13 cellular contexts compared by ENCODE assay signal in genomic region chr2:168176402-168176801, GRCh38.
DNase-seq lines count a peak whose midpoint lies in the region; ATAC-seq lines count a peak whose summit lies in the region.
"Had no signal": no experiment of that assay in that cellular context is flagged by ENCODE, and none has a peak within 500 bp of the region (broad histone marks: within the 10 kb centered on the region; RNA-seq: fewer than 3 reads in every experiment).

No MANE protein-coding gene starts in this region.

- H3K4me3 ChIP-seq in Jurkat, Clone E6-1 (ENCODE audit: low read length): no peak overlapping the region

- no peaks in the 10 kb centered on the region for H3K27me3 Mint-ChIP-seq in activated naive CD8-positive, alpha-beta T cell treated with anti-CD3 and anti-CD28 coated beads, Interleukin-2, amount 10 ng/mL, durations not matched to agents 7 days and 5 days
- no peaks in the 10 kb centered on the region for H3K27me3 Mint-ChIP-seq in activated naive CD8-positive, alpha-beta T cell treated with anti-CD3 and anti-CD28 coated beads, Interleukin-2, amount 50 U/mL, for 24 hours
- no peaks in the 10 kb centered on the region for H3K27me3 Mint-ChIP-seq in activated T-helper 17 cell treated with anti-CD3 and anti-CD28 coated beads, Interleukin-2, amount 50 U/mL, for 72 hours
- no peaks in the 10 kb centered on the region for H3K27me3 Mint-ChIP-seq in stimulated activated naive B cell treated with anti-CD40 and anti-IgM and Interleukin-4, amounts not matched to agents 10 μg/mL and 1 μg/mL and 100 μg/mL, for 72 hours

- no peaks in the 10 kb centered on the region for H3K9me3 Mint-ChIP-seq in activated naive CD8-positive, alpha-beta T cell treated with anti-CD3 and anti-CD28 coated beads, Interleukin-2, amount 10 ng/mL, durations not matched to agents 7 days and 5 days
- H3K9me3 Mint-ChIP-seq in activated naive CD8-positive, alpha-beta T cell treated with anti-CD3 and anti-CD28 coated beads, Interleukin-2, amount 50 U/mL, for 24 hours: no peaks in the 10 kb centered on the region
- no peaks in the 10 kb centered on the region for H3K9me3 Mint-ChIP-seq in activated T-helper 17 cell treated with anti-CD3 and anti-CD28 coated beads, Interleukin-2, amount 50 U/mL, for 72 hours
- H3K9me3 Mint-ChIP-seq in stimulated activated naive B cell treated with anti-CD40 and anti-IgM and Interleukin-4, amounts not matched to agents 10 μg/mL and 1 μg/mL and 100 μg/mL, for 72 hours: no peaks in the 10 kb centered on the region
- H3K9me3 Mint-ChIP-seq: HFFc6 had no signal

- intact Hi-C loops in sciatic nerve (cut with DNase I): no loop called here

- no peak overlapping the region for H3K27ac Mint-ChIP-seq in activated naive CD8-positive, alpha-beta T cell treated with anti-CD3 and anti-CD28 coated beads, Interleukin-2, amount 10 ng/mL, durations not matched to agents 7 days and 5 days
- H3K27ac Mint-ChIP-seq in activated naive CD8-positive, alpha-beta T cell treated with anti-CD3 and anti-CD28 coated beads, Interleukin-2, amount 50 U/mL, for 24 hours: no peak overlapping the region
- H3K27ac Mint-ChIP-seq in activated T-helper 17 cell treated with anti-CD3 and anti-CD28 coated beads, Interleukin-2, amount 50 U/mL, for 72 hours: peak overlapping the region; percentile 81
- H3K27ac Mint-ChIP-seq in stimulated activated naive B cell treated with anti-CD40 and anti-IgM and Interleukin-4, amounts not matched to agents 10 μg/mL and 1 μg/mL and 100 μg/mL, for 72 hours: peak overlapping the region; percentile 26
- H3K27ac Mint-ChIP-seq: HFFc6 had no signal

- H3K4me3 Mint-ChIP-seq in activated naive CD8-positive, alpha-beta T cell treated with anti-CD3 and anti-CD28 coated beads, Interleukin-2, amount 10 ng/mL, durations not matched to agents 7 days and 5 days: peak overlapping the region; percentile 2
- no peak overlapping the region for H3K4me3 Mint-ChIP-seq in activated naive CD8-positive, alpha-beta T cell treated with anti-CD3 and anti-CD28 coated beads, Interleukin-2, amount 50 U/mL, for 24 hours
- H3K4me3 Mint-ChIP-seq in activated T-helper 17 cell treated with anti-CD3 and anti-CD28 coated beads, Interleukin-2, amount 50 U/mL, for 72 hours: peak overlapping the region; percentile 63
- H3K4me3 Mint-ChIP-seq in stimulated activated naive B cell treated with anti-CD40 and anti-IgM and Interleukin-4, amounts not matched to agents 10 μg/mL and 1 μg/mL and 100 μg/mL, for 72 hours: peak overlapping the region in 1 of 2 donors; percentile 43
- H3K4me3 Mint-ChIP-seq: HFFc6 had no signal

- H3K36me3 Mint-ChIP-seq in activated naive CD8-positive, alpha-beta T cell treated with anti-CD3 and anti-CD28 coated beads, Interleukin-2, amount 10 ng/mL, durations not matched to agents 7 days and 5 days: peaks cover 29% of the 10 kb centered on the region
- H3K36me3 Mint-ChIP-seq in activated naive CD8-positive, alpha-beta T cell treated with anti-CD3 and anti-CD28 coated beads, Interleukin-2, amount 50 U/mL, for 24 hours (ENCODE audit: low read depth): peaks cover 13% of the 10 kb centered on the region
- peaks cover 34% of the 10 kb centered on the region for H3K36me3 Mint-ChIP-seq in activated T-helper 17 cell treated with anti-CD3 and anti-CD28 coated beads, Interleukin-2, amount 50 U/mL, for 72 hours (ENCODE audit: low read depth)
- peaks cover 5 to 14% of the 10 kb centered on the region in 2 donors for H3K36me3 Mint-ChIP-seq in stimulated activated naive B cell treated with anti-CD40 and anti-IgM and Interleukin-4, amounts not matched to agents 10 μg/mL and 1 μg/mL and 100 μg/mL, for 72 hours

- H3K4me1 Mint-ChIP-seq in activated naive CD8-positive, alpha-beta T cell treated with anti-CD3 and anti-CD28 coated beads, Interleukin-2, amount 10 ng/mL, durations not matched to agents 7 days and 5 days: peaks cover 26% of the 10 kb centered on the region
- H3K4me1 Mint-ChIP-seq in activated naive CD8-positive, alpha-beta T cell treated with anti-CD3 and anti-CD28 coated beads, Interleukin-2, amount 50 U/mL, for 24 hours: peaks cover 34% of the 10 kb centered on the region
- H3K4me1 Mint-ChIP-seq in activated T-helper 17 cell treated with anti-CD3 and anti-CD28 coated beads, Interleukin-2, amount 50 U/mL, for 72 hours: peaks cover 31% of the 10 kb centered on the region
- peaks cover 16 to 35% of the 10 kb centered on the region in 2 donors for H3K4me1 Mint-ChIP-seq in stimulated activated naive B cell treated with anti-CD40 and anti-IgM and Interleukin-4, amounts not matched to agents 10 μg/mL and 1 μg/mL and 100 μg/mL, for 72 hours

- no peak for ATAC-seq in activated naive CD8-positive, alpha-beta T cell treated with anti-CD3 and anti-CD28 coated beads, Interleukin-2, amount 10 ng/mL, durations not matched to agents 7 days and 5 days (ENCODE audit: low read depth)
- ATAC-seq in activated naive CD8-positive, alpha-beta T cell treated with anti-CD3 and anti-CD28 coated beads, Interleukin-2, amount 50 U/mL, for 24 hours: no peak
- ATAC-seq in activated T-helper 17 cell treated with anti-CD3 and anti-CD28 coated beads, Interleukin-2, amount 50 U/mL, for 72 hours (replicated peaks): no peak
- no peak for ATAC-seq in stimulated activated naive B cell treated with anti-CD40 and anti-IgM and Interleukin-4, amounts not matched to agents 10 μg/mL and 1 μg/mL and 100 μg/mL, for 72 hours (replicated peaks)
- ATAC-seq in sciatic nerve: no peak

- DNase-seq in activated naive CD8-positive, alpha-beta T cell treated with anti-CD3 and anti-CD28 coated beads, Interleukin-2, amount 10 ng/mL, durations not matched to agents 7 days and 5 days: no peak
- no peak for DNase-seq in activated naive CD8-positive, alpha-beta T cell treated with anti-CD3 and anti-CD28 coated beads, Interleukin-2, amount 50 U/mL, for 24 hours
- DNase-seq in Jurkat, Clone E6-1 (ENCODE audit: low read depth, low spot score): peak; percentile 54
- no peak for DNase-seq in stimulated activated naive B cell treated with anti-CD40 and anti-IgM and Interleukin-4, amounts not matched to agents 10 μg/mL and 1 μg/mL and 100 μg/mL, for 72 hours
- DNase-seq in sciatic nerve (ENCODE audit: low spot score) (no peak), DMS153 (lab: John Stamatoyannopoulos, UW) (no peak)
- DNase-seq: AML-193, DMS 273 treated with DMSO at 0.1 percent for 48 hours, HFFc6, NCI-H1417, NCI-H2029 treated with DMSO at 0.1 percent for 48 hours, NCI-H510A treated with DMSO at 0.1 percent for 48 hours had no signal

- POLR2A ChIA-PET in activated naive CD8-positive, alpha-beta T cell treated with anti-CD3 and anti-CD28 coated beads, Interleukin-2, amount 10 ng/mL, durations not matched to agents 7 days and 5 days (lab: Charles Lee): interaction anchor here (0.8 kb wide), 1 partner anchor 25 kb away, joined by 3 read pairs; no protein-coding TSS in a partner anchor

Comparison
In these comparisons a context has a peak if more than half of its experiments do, and no peak if none do; other contexts are left out.
1. H3K27ac Mint-ChIP-seq: peak in activated T-helper 17 cell treated with anti-CD3 and anti-CD28 coated beads, Interleukin-2, amount 50 U/mL, for 72 hours (single experiment) and stimulated activated naive B cell treated with anti-CD40 and anti-IgM and Interleukin-4, amounts not matched to agents 10 μg/mL and 1 μg/mL and 100 μg/mL, for 72 hours (single experiment); none in activated naive CD8-positive, alpha-beta T cell treated with anti-CD3 and anti-CD28 coated beads, Interleukin-2, amount 10 ng/mL, durations not matched to agents 7 days and 5 days (single experiment) and activated naive CD8-positive, alpha-beta T cell treated with anti-CD3 and anti-CD28 coated beads, Interleukin-2, amount 50 U/mL, for 24 hours (single experiment).